25 cellular contexts compared by ENCODE assay signal in the genomic region with DNA sequence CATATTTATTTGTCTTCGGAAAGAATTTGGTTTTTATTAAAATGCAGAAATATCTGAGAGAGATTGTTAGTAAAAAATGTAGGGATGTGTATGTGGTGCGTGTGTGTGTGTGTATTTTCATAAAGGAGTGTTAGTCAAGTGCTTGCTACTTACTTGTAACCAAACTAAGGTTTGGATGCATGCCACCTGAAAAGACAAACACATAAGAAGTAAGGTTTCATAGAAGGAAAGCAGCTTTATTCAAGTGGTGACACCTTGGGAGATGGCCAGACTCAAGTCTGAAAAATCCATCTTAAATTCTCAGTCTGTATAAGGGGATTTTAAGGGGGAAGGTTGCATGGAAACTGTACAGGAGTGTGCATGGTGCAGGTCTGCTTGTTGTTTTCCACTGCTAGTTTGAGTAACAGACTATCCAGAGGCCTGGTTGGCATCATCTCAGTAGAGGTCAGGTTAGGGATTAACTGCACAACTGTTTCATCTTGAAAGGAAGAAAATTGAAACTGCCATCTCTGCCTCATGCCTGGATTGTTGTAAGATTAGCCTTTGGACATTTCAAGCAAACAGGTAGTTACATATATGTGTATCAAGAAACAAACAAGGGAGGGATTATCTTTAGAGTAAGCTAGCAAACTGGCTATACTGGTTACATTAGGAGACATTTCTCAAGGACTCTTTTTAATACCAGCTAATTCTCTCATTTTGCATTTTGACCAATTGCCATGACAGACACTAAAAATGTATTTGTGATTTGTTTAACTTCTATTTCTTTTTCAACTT.
DNase-seq lines count a peak whose midpoint lies in the region; TF ChIP-seq lines count a peak whose summit lies in the region.
"Had no signal": no experiment of that assay in that cellular context is flagged by ENCODE, and none has a peak within 500 bp of the region (broad histone marks: within the 10 kb centered on the region; RNA-seq: fewer than 3 reads in every experiment).

No MANE protein-coding gene starts in this region.

- no peak overlapping the region for H3K4me3 ChIP-seq in epithelial cell of esophagus (ENCODE audit: low read length)
- H3K4me3 ChIP-seq in retinal pigment epithelial cell (ENCODE audit: low read length): no peak overlapping the region
- H3K4me3 ChIP-seq: PC-9 had no signal

- DNase-seq in NCI-H2029 (lab: John Stamatoyannopoulos, UW) (peak; percentile 42), epithelial cell of esophagus (ENCODE audit: low read depth) (peak; percentile 45), retinal pigment epithelial cell (ENCODE audit: low read depth) (peak; percentile 21), NCI-H1436 (lab: John Stamatoyannopoulos, UW) (no peak), nephron progenitor cell (no peak), NCI-H1105 treated with DMSO at 0.1 percent for 48 hours (lab: John Stamatoyannopoulos, UW) (no peak)
- DNase-seq: Caco-2; CD8-positive, alpha-beta T cell; DND-41; NCI-H1092; NCI-H1436 treated with DMSO at 0.1 percent for 48 hours; NCI-H187 treated with DMSO at 0.1 percent for 48 hours; NCI-H2171; NCI-H226; NCI-H510A; NCI-H774; PC-9; Right ventricle myocardium superior; T-helper 1 cell had no signal

- no peaks in the 10 kb centered on the region for H3K4me1 Mint-ChIP-seq in nephron progenitor cell
- H3K4me1 Mint-ChIP-seq: B cell, IgD-negative memory B cell had no signal

- H3K27ac ChIP-seq in 22Rv1: peak overlapping the region; percentile 32; the same call in 1 of the 2 replicates
- H3K27ac ChIP-seq: C4-2B, HL-60, KMS-11, PC-9 had no signal

- H3K4me3 Mint-ChIP-seq in nephron progenitor cell: no peak overlapping the region
- H3K4me3 Mint-ChIP-seq: B cell; CD8-positive, alpha-beta T cell; IgD-negative memory B cell had no signal

- H3K27ac Mint-ChIP-seq in nephron progenitor cell: no peak overlapping the region
- H3K27ac Mint-ChIP-seq: B cell; CD8-positive, alpha-beta T cell; IgD-negative memory B cell had no signal

- TF ChIP-seq CTCF in 22Rv1 (IDR thresholded peaks at IDR 0.05) (no peak), epithelial cell of esophagus (IDR thresholded peaks at IDR 0.05; ENCODE audit: insufficient read depth, low read depth, low read length, missing control alignments) (no peak), retinal pigment epithelial cell (conservative IDR thresholded peaks at IDR 0.05; ENCODE audit: low read depth, low read length) (no peak), nephron progenitor cell (IDR thresholded peaks at IDR 0.05) (no peak)

- peaks cover 8% of the 10 kb centered on the region for H3K27me3 Mint-ChIP-seq in nephron progenitor cell (ENCODE audit: low read depth, poor library complexity)
- H3K27me3 Mint-ChIP-seq: B cell, IgD-negative memory B cell had no signal

- peaks cover 18% of the 10 kb centered on the region for H3K9me3 Mint-ChIP-seq in nephron progenitor cell

- H3K36me3 Mint-ChIP-seq in nephron progenitor cell (ENCODE audit: low read depth): no peaks in the 10 kb centered on the region
- H3K36me3 Mint-ChIP-seq: CD8-positive, alpha-beta T cell; IgD-negative memory B cell had no signal

Comparison
In these comparisons a context has a peak if more than half of its experiments do, and no peak if none do; other contexts are left out.
1. DNase-seq: peak in NCI-H2029 (single experiment), epithelial cell of esophagus (single experiment) and retinal pigment epithelial cell (single experiment); none in NCI-H1436 (single experiment), nephron progenitor cell (single experiment) and NCI-H1105 treated with DMSO at 0.1 percent for 48 hours (single experiment).